Comparison of ENCODE assay signal across 34 cellular contexts in the genomic region with DNA sequence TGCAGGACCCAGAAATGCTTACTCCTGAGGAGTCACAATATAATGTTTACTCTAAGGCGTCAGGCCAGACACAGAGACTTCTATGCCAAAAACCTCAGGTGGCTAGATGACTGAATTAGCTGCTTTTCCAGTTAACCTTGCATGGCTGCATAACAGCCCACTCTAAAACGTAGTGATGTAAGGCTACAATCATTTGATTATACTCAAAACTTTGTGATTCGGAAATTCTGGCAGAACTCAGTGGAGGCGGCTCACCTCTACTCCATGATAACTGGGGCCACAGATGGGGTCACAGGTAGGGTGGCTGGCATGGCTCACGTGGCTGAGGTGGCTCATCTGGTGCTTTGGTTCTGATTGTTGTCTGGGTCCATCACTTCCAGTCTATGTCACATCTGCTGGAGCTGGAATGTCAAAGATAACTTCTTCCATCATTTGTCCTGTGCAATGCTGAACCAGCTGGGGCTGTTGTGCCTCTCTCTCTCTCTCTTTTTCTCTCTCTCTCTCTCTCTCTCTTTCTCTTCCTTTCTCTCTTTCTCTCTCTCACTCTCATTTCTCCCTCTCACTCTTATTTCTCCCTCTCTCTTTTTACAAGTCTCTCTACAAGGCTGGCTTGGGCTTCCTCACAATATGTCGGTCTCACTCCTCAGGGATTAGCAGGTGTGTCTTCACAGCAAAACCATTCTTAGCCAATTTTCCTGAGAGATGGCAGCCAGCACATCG. TPM values are rescaled to one million over a fixed set of nuclear protein-coding genes. Genes with fewer than 3 reads are reported as not detected.
"Had no signal": no experiment of that assay in that cellular context is flagged by ENCODE, and none has a peak within 500 bp of the region (broad histone marks: within the 10 kb centered on the region; RNA-seq: fewer than 3 reads in every experiment).

No MANE protein-coding gene starts in this region.

- H3K4me1 Mint-ChIP-seq: activated CD4-positive, alpha-beta T cell treated with anti-CD3 and anti-CD28 coated beads, Interleukin-2, amount 10 ng/mL, durations not matched to agents 7 days and 5 days; activated naive CD8-positive, alpha-beta T cell treated with anti-CD3 and anti-CD28 coated beads, Interleukin-2, amount 50 U/mL, for 24 hours; central memory CD8-positive, alpha-beta T cell had no signal

- H3K27ac ChIP-seq: ascending aorta, body of pancreas, KMS-11, VCaP had no signal

- H3K4me3 Mint-ChIP-seq: activated CD4-positive, alpha-beta memory T cell treated with anti-CD3 and anti-CD28 coated beads for 36 hours; activated CD4-positive, alpha-beta T cell treated with anti-CD3 and anti-CD28 coated beads, Interleukin-2, amount 10 ng/mL, durations not matched to agents 7 days and 5 days; activated naive CD8-positive, alpha-beta T cell treated with anti-CD3 and anti-CD28 coated beads, Interleukin-2, amount 50 U/mL, for 24 hours; activated T-cell treated with anti-CD3 and anti-CD28 coated beads, Interleukin-2, amount 50 U/mL, for 24 hours; activated T-helper 1 cell treated with anti-CD3 and anti-CD28 coated beads, Interleukin-12 subunit alpha, Interleukin-12 subunit beta, Interleukin-2, Interleukin-4 antibody, amounts not matched to agents 30 ng/mL and 10 ng/mL and 1 ng/mL, durations not matched to agents 14 hours and 24 hours and 36 hours; central memory CD8-positive, alpha-beta T cell had no signal

- ATAC-seq: activated naive CD4-positive, alpha-beta T cell treated with anti-CD3 and anti-CD28 coated beads, Interleukin-2, amount 50 U/mL, for 72 hours; activated naive CD8-positive, alpha-beta T cell treated with anti-CD3 and anti-CD28 coated beads, Interleukin-2, amount 50 U/mL, for 24 hours; body of pancreas; Panc1; Right ventricle myocardium inferior had no signal

- H3K27ac Mint-ChIP-seq: activated CD4-positive, alpha-beta memory T cell treated with anti-CD3 and anti-CD28 coated beads for 36 hours; activated CD4-positive, alpha-beta T cell treated with anti-CD3 and anti-CD28 coated beads, Interleukin-2, amount 10 ng/mL, durations not matched to agents 7 days and 5 days; activated naive CD4-positive, alpha-beta T cell treated with anti-CD3 and anti-CD28 coated beads, Interleukin-2, amount 50 U/mL, for 72 hours; activated naive CD8-positive, alpha-beta T cell treated with anti-CD3 and anti-CD28 coated beads, Interleukin-2, amount 50 U/mL, for 24 hours; activated T-cell treated with anti-CD3 and anti-CD28 coated beads, Interleukin-2, amount 50 U/mL, for 24 hours; activated T-helper 1 cell treated with anti-CD3 and anti-CD28 coated beads, Interleukin-12 subunit alpha, Interleukin-12 subunit beta, Interleukin-2, Interleukin-4 antibody, amounts not matched to agents 30 ng/mL and 10 ng/mL and 1 ng/mL, durations not matched to agents 14 hours and 24 hours and 36 hours had no signal

- H3K4me3 ChIP-seq: ascending aorta, body of pancreas, MG63 had no signal

- H3K36me3 Mint-ChIP-seq: activated CD4-positive, alpha-beta memory T cell treated with anti-CD3 and anti-CD28 coated beads for 36 hours; activated naive CD4-positive, alpha-beta T cell treated with anti-CD3 and anti-CD28 coated beads, Interleukin-2, amount 50 U/mL, for 72 hours had no signal

- H3K27me3 Mint-ChIP-seq: activated CD4-positive, alpha-beta memory T cell treated with anti-CD3 and anti-CD28 coated beads for 36 hours; activated naive CD8-positive, alpha-beta T cell treated with anti-CD3 and anti-CD28 coated beads, Interleukin-2, amount 50 U/mL, for 24 hours; activated T-cell treated with anti-CD3 and anti-CD28 coated beads, Interleukin-2, amount 50 U/mL, for 24 hours; central memory CD8-positive, alpha-beta T cell had no signal

- H3K9me3 Mint-ChIP-seq: activated CD4-positive, alpha-beta memory T cell treated with anti-CD3 and anti-CD28 coated beads for 36 hours; activated CD4-positive, alpha-beta T cell treated with anti-CD3 and anti-CD28 coated beads, Interleukin-2, amount 10 ng/mL, durations not matched to agents 7 days and 5 days; activated naive CD4-positive, alpha-beta T cell treated with anti-CD3 and anti-CD28 coated beads, Interleukin-2, amount 50 U/mL, for 72 hours; activated naive CD8-positive, alpha-beta T cell treated with anti-CD3 and anti-CD28 coated beads, Interleukin-2, amount 50 U/mL, for 24 hours; activated T-cell treated with anti-CD3 and anti-CD28 coated beads, Interleukin-2, amount 50 U/mL, for 24 hours; activated T-helper 1 cell treated with anti-CD3 and anti-CD28 coated beads, Interleukin-12 subunit alpha, Interleukin-12 subunit beta, Interleukin-2, Interleukin-4 antibody, amounts not matched to agents 30 ng/mL and 10 ng/mL and 1 ng/mL, durations not matched to agents 14 hours and 24 hours and 36 hours; central memory CD8-positive, alpha-beta T cell had no signal

- DNase-seq: activated CD4-positive, alpha-beta memory T cell treated with anti-CD3 and anti-CD28 coated beads for 36 hours; activated CD4-positive, alpha-beta T cell treated with anti-CD3 and anti-CD28 coated beads, Interleukin-2, amount 10 ng/mL, durations not matched to agents 7 days and 5 days; activated CD4-positive, CD25-positive, alpha-beta regulatory T cell; activated effector memory CD4-positive, alpha-beta T cell treated with Interleukin-2 at 50 U/mL for 16 hours; activated naive CD4-positive, alpha-beta T cell; activated naive CD8-positive, alpha-beta T cell treated with anti-CD3 and anti-CD28 coated beads, Interleukin-2, amount 50 U/mL, for 24 hours; activated T-cell treated with anti-CD3 and anti-CD28 coated beads, Interleukin-2, amount 50 U/mL, for 24 hours; amniotic stem cell; body of pancreas; MG63; MV-4-11; NCI-H1092 treated with DMSO at 0.1 percent for 48 hours; NCI-H1436; NCI-H1694 treated with DMSO at 0.1 percent for 48 hours; NCI-H2081; NCI-H2227 treated with DMSO at 0.1 percent for 48 hours; NCI-H446 treated with DMSO at 0.1 percent for 48 hours; NCI-H524 treated with DMSO at 0.1 percent for 48 hours; NCI-H748 treated with DMSO at 0.1 percent for 48 hours; NK-92 treated with Interleukin-12 subunit alpha and Interleukin-12 subunit beta, amount 100 ng/mL, for 24 hours; OCI-M1; SK-N-SH; T-helper 1 cell had no signal

RNA-seq across cellular contexts. Expression of a gene that starts 11.8 kb away (rescaled TPM):
- total RNA-seq: activated CD4-positive, alpha-beta memory T cell treated with anti-CD3 and anti-CD28 coated beads for 36 hours; activated CD4-positive, alpha-beta T cell treated with anti-CD3 and anti-CD28 coated beads, Interleukin-2, amount 10 ng/mL, durations not matched to agents 7 days and 5 days; activated CD8-positive, alpha-beta memory T cell treated with anti-CD3 and anti-CD28 coated beads for 36 hours; activated naive CD4-positive, alpha-beta T cell treated with anti-CD3 and anti-CD28 coated beads, Interleukin-2, amount 50 U/mL, for 72 hours; activated T-helper 1 cell treated with anti-CD3 and anti-CD28 coated beads, Interleukin-12 subunit alpha, Interleukin-12 subunit beta, Interleukin-2, Interleukin-4 antibody, amounts not matched to agents 30 ng/mL and 10 ng/mL and 1 ng/mL, durations not matched to agents 14 hours and 24 hours and 36 hours; ascending aorta; bronchial epithelial cell; Right ventricle myocardium inferior; T-helper 2 cell treated with Interferon-gamma antibody and Interleukin-4, amounts not matched to agents 100 ng/mL and 5 ng/mL, for 36 hours had no signal
- polyA plus RNA-seq: SK-N-SH had no signal
